8 cellular contexts compared by ENCODE assay signal in the genomic region with DNA sequence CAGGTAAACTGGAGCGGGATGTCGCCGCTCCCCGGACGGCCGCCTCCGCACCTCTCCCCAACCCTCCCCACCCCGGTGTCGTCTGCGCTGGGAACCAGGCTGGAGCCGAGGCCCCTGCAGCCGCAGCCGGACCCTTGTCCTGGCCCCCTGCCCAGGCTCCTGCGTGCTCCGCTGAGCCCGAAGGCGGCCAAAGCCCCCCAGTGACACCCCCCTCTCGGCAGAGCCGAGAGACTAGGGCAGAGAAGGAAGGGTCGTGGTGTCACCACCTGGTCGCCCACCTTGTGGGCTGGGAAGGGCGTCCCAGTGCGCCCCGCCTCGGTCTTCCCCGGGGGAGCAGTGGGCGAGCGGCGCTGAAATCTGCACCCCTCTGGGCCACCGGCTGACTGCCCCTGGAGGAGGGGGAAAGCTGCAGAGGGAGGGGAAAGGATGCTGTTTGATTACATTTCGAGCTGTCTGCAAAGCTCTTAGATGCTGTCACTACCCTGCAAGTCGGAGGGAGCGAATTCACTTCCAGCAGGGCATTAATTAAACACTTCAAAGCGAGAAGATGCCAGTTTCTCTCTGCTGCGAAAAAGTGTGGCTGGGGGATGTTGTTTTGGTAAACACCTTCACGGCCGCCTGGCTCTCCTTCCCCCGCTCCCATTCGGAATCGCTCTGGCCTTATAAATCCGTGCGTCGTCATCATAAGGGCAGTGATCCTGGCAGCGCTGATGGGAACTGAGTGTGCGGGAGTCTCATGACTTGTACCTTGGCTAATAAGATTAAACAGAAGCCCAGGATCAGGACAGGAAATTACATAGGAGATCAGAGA. TPM values are rescaled to one million over a fixed set of nuclear protein-coding genes. Genes with fewer than 3 reads are reported as not detected.
DNase-seq lines count a peak whose midpoint lies in the region; ATAC-seq, FAIRE-seq and TF ChIP-seq lines count a peak whose summit lies in the region.

No MANE protein-coding gene starts in this region.

- H3K4me2 ChIP-seq in GM12878 (ENCODE audit: control insufficient read depth, insufficient read depth) = peak overlapping the region; percentile 90

- no peaks in the 10 kb centered on the region for H3K79me2 ChIP-seq in GM12878 (ENCODE audit: control insufficient read depth, insufficient read depth, low read length)

- no peak for FAIRE-seq in GM12878 (lab: Jason Lieb, UNC)

- no peaks in the 10 kb centered on the region for H4K20me1 ChIP-seq in GM12878 (ENCODE audit: control insufficient read depth, insufficient read depth)

- TF ChIP-seq EP300 in GM12878 (IDR thresholded peaks at IDR 0.05; ENCODE audit: borderline replicate concordance in 1 of 2, control insufficient read depth in 1 of 2, low read depth in 2 of 2, low read length in 2 of 2) = no peak

- H3K27me3 Mint-ChIP-seq in CD14-positive monocyte (ENCODE audit: low read depth in 3 of 3) = peaks cover 14 to 22% (median 21%) of the 10 kb centered on the region in 3 donors

- in situ Hi-C loops in GM12878 (cut with MboI) = no loop called here

- POLR2A ChIA-PET in GM12878 (lab: Charles Lee) = no interaction called here

- DNase-seq in CD14-positive monocyte (ENCODE audit: low spot score) (no peak), HL-60 (ENCODE audit: low read depth in 1 of 2, low spot score in 1 of 2) (no peak), GM12878 (ENCODE audit: low read depth, low spot score) (no peak), iPS-NIHi7 (ENCODE audit: extremely low spot score) (peak; percentile 35), HUDEP-2 (lab: John Stamatoyannopoulos, UW; ENCODE audit: unreplicated experiment in 76 of 76) (no peak)

- H3K4me3 ChIP-seq in HL-60 (replicated peaks; ENCODE audit: insufficient read depth, low read length) (peak overlapping the region; percentile 40), GM12878 (no peak overlapping the region), skin epidermis (peak overlapping the region; percentile 33 to 62 (median 46))

- BruUV-seq in GM12878 (replicated peaks; lab: Mats Ljungman, UMichigan) = no TSS peak

- H3K27ac ChIP-seq in HL-60 (replicated peaks) (no peak overlapping the region), GM12878 (ENCODE audit: control insufficient read depth, insufficient read depth) (no peak overlapping the region), skin epidermis (peak overlapping the region in 8 of 21 experiments; percentile 13 to 61 (median 38))

- peak overlapping the region; percentile 68 to 72 for H3K4me3 Mint-ChIP-seq in CD14-positive monocyte

- H2AFZ ChIP-seq in GM12878 (ENCODE audit: control insufficient read depth, low read depth, low read length) = no peak overlapping the region; the same call in 1 of the 2 replicates

- H3K27ac Mint-ChIP-seq in CD14-positive monocyte = no peak overlapping the region

- TF ChIP-seq RAD21 in GM12878 (IDR thresholded peaks at IDR 0.05; ENCODE audit: insufficient read depth, low read depth, low read length) = no peak

- SMC1A ChIA-PET in GM12878 (lab: Charles Lee; ENCODE audit: uncharacterized antibody, unreplicated experiment) = interaction anchor here (0.7 to 1.9 kb wide), 8 partner anchors 12 to 98 kb away, joined by 3 to 6 read pairs (median 4); no protein-coding TSS in a partner anchor

- no peaks in the 10 kb centered on the region for H3K9me3 ChIP-seq in GM12878 (replicated peaks; ENCODE audit: control insufficient read depth, insufficient read depth, low read length)

- ATAC-seq in GM12878 (peak; percentile 38), HG03280 (IDR thresholded peaks at IDR 0.05; ENCODE audit: unreplicated experiment) (no peak), GM21717 (IDR thresholded peaks at IDR 0.05; ENCODE audit: unreplicated experiment) (no peak)

- H3K4me1 Mint-ChIP-seq in CD14-positive monocyte = peaks cover 10% of the 10 kb centered on the region

- peaks cover 0 to 2% (median 0%) of the 10 kb centered on the region in 7 donors for H3K9me3 Mint-ChIP-seq in CD14-positive monocyte

- 45% methylated on average over 27 of the region's 45 CpGs for WGBS in GM12878 (ENCODE audit: insufficient coverage, insufficient replicate concordance, low lambda C conversion rate, missing lambda C conversion rate)

- no peaks in the 10 kb centered on the region for H3K36me3 Mint-ChIP-seq in CD14-positive monocyte

- no peaks in the 10 kb centered on the region for H3K4me1 ChIP-seq in GM12878 (ENCODE audit: control insufficient read depth, insufficient read depth, low read length)

- RAD21 ChIA-PET in GM12878 (lab: Charles Lee; ENCODE audit: unreplicated experiment) = interaction anchor here (0.6 to 1.6 kb wide), 5 partner anchors 47 to 99 kb away, joined by 3 to 4 read pairs (median 3); no protein-coding TSS in a partner anchor

- intact Hi-C loops in CD14-positive monocyte (cut with micrococcal nuclease) = no loop called here
- intact Hi-C loops in GM12878 (cut with micrococcal nuclease; ENCODE audit: unreplicated experiment) = no loop called here

- TF ChIP-seq POLR2A in GM12878 (IDR thresholded peaks at IDR 0.05; ENCODE audit: low read depth, low read length) = no peak

- no peak for TF ChIP-seq CTCF in CD14-positive monocyte (IDR thresholded peaks at IDR 0.05)
- no peak for TF ChIP-seq CTCF in HL-60 (IDR thresholded peaks at IDR 0.05; ENCODE audit: insufficient read depth, low read length)
- TF ChIP-seq CTCF in GM12878 (IDR thresholded peaks at IDR 0.05 in 2 of 3, conservative IDR thresholded peaks at IDR 0.05 in 1 of 3; ENCODE audit: control insufficient read depth in 2 of 3, extremely low read depth in 1 of 3, insufficient read depth in 1 of 3, low read depth in 3 of 3, low read length in 3 of 3) = no peak

- peaks cover 16% of the 10 kb centered on the region for H3K27me3 ChIP-seq in HL-60 (ENCODE audit: insufficient read depth, poor library complexity, severe bottlenecking)
- H3K27me3 ChIP-seq in GM12878 (replicated peaks in 1 of 2; ENCODE audit: control insufficient read depth in 2 of 2, insufficient read depth in 2 of 2, low read length in 1 of 2) = peaks cover 2 to 7% of the 10 kb centered on the region in 2 experiments; a peak in 1 of 4 replicates

- H3K36me3 ChIP-seq in GM12878 (ENCODE audit: control insufficient read depth in 2 of 2, insufficient read depth in 2 of 2, low read length in 1 of 2) = no peaks in the 10 kb centered on the region

- no peak overlapping the region for H3K9ac ChIP-seq in GM12878 (ENCODE audit: control insufficient read depth, insufficient read depth, low read length)

- CTCF ChIA-PET in GM12878 (lab: Yijun Ruan, JAX) = interaction anchor here (0.8 to 1.6 kb wide), 6 partner anchors 21 to 97 kb away, joined by 3 to 5 read pairs (median 4); no protein-coding TSS in a partner anchor

TF ChIP-seq in GM12878, 131 proteins besides CTCF, POLR2A, EP300 and RAD21:
- TF ChIP-seq SP1 (IDR thresholded peaks at IDR 0.05; ENCODE audit: low read depth, low read length) = no peak

RNA-seq across cellular contexts. Expression of a gene that starts 0.6 kb away (rescaled TPM):
- polyA plus RNA-seq in CD14-positive monocyte = not detected
- total RNA-seq in GM12878 (2013; cell fraction: nucleolus; rRNA removed) = not detected in 2 replicates
- 0.11 TPM in 1 of 2 replicates, not detected in the other for total RNA-seq in GM12878 (2014; rRNA removed)
- 0.05 and 0.40 TPM in 2 replicates for total RNA-seq in GM12878 (2014; rRNA removed; fragmentation: Illumina TruSeq; extraction: Trizol)
- 0.32 TPM in 1 of 2 replicates, not detected in the other for total RNA-seq in GM12878 (2021)
- polyA plus RNA-seq in GM12878 (2011; ENCODE audit: low read depth) = not detected
- 0.91 and 1.1 TPM in 2 replicates for polyA plus RNA-seq in GM12878 (2011; rRNA removed)
- 0.91 and 1.0 TPM in 2 replicates for polyA plus RNA-seq in GM12878 (2011; cell fraction: cytosol; rRNA removed)
- polyA plus RNA-seq in GM12878 (2011; cell fraction: nucleus; rRNA removed) = 1.6 and 2.0 TPM in 2 replicates
- polyA plus RNA-seq in GM12878 (2012) = not detected in 2 replicates
- polyA plus RNA-seq in GM12878 (2014; fragmentation: Illumina TruSeq; extraction: Trizol) = 0.06 TPM in 1 of 2 replicates, not detected in the other
- under 1 TPM in 1 of 2 experiments, not detected in 1; 0.05 TPM for polyA plus RNA-seq in GM12878 (2014; fragmentation: Nextera tagmentation; extraction: Ambion mirVana)
- 0.14 and 0.22 TPM in 2 replicates for polyA plus RNA-seq in GM12878 (2014; rRNA removed)
- polyA plus RNA-seq in GM12878 (2016; fragmentation: Nextera tagmentation; extraction: Ambion mirVana) = under 1 TPM in 1 of 2 experiments, not detected in 1; 0.19 TPM
- 1.8 and 2.3 TPM in 2 replicates for polyA minus RNA-seq in GM12878 (2011; rRNA and poly(A)+ RNA removed)
- 1.5 TPM in 1 of 2 replicates, not detected in the other for polyA minus RNA-seq in GM12878 (2011; cell fraction: cytosol; rRNA and poly(A)+ RNA removed)
- polyA minus RNA-seq in GM12878 (2011; cell fraction: nucleus; rRNA and poly(A)+ RNA removed) = 2.3 and 4.6 TPM in 2 replicates
